Comparison of ENCODE assay signal across 21 cellular contexts in genomic region chr4:189420488-189420887, GRCh38.
"Had no signal": no experiment of that assay in that cellular context is flagged by ENCODE, and none has a peak within 500 bp of the region (broad histone marks: within the 10 kb centered on the region; RNA-seq: fewer than 3 reads in every experiment).

No MANE protein-coding gene starts in this region.

- DNase-seq: heart right ventricle; hippocampal formation; kidney glomerular epithelial cell; left cardiac atrium; left ventricle myocardium inferior; midbrain; naive thymus-derived CD8-positive, alpha-beta T cell; occipital lobe; psoas muscle; right lobe of liver; stimulated activated CD4-positive, alpha-beta T cell treated with anti-CD3 and anti-CD28 coated beads, Interleukin-12 subunit alpha, Interleukin-12 subunit beta, amount 100 ng/mL, for 4 hours; stimulated activated CD4-positive, alpha-beta T cell treated with anti-CD3 and anti-CD28 coated beads, Interleukin-15, amount 100 ng/mL, for 24 hours; stimulated activated CD4-positive, alpha-beta T cell treated with anti-CD3 and anti-CD28 coated beads, Interleukin-2, amount 100 ng/mL, for 24 hours; stimulated activated CD4-positive, alpha-beta T cell treated with anti-CD3 and anti-CD28 coated beads, Interleukin-4, amount 100 ng/mL, for 1 hour; stimulated activated naive B cell treated with anti-CD40 and anti-IgM and Interleukin-4, amounts not matched to agents 10 μg/mL and 1 μg/mL and 100 μg/mL, for 72 hours; stimulated activated naive CD8-positive, alpha-beta T cell treated with anti-CD3 and anti-CD28 coated beads, Interleukin-15, Interleukin-2, amounts not matched to agents 100 U/mL and 50 U/mL, for 24 hours; stomach; testis; thyroid gland; transverse colon had no signal

- ATAC-seq: heart right ventricle; left cardiac atrium; naive thymus-derived CD8-positive, alpha-beta T cell; psoas muscle; stimulated activated naive B cell treated with anti-CD40 and anti-IgM and Interleukin-4, amounts not matched to agents 10 μg/mL and 1 μg/mL and 100 μg/mL, for 72 hours; stimulated activated naive CD8-positive, alpha-beta T cell treated with anti-CD3 and anti-CD28 coated beads, Interleukin-15, Interleukin-2, amounts not matched to agents 100 U/mL and 50 U/mL, for 24 hours had no signal

- FAIRE-seq: keratinocyte had no signal
